Comparison of ENCODE assay signal across 9 cellular contexts in the genomic region with DNA sequence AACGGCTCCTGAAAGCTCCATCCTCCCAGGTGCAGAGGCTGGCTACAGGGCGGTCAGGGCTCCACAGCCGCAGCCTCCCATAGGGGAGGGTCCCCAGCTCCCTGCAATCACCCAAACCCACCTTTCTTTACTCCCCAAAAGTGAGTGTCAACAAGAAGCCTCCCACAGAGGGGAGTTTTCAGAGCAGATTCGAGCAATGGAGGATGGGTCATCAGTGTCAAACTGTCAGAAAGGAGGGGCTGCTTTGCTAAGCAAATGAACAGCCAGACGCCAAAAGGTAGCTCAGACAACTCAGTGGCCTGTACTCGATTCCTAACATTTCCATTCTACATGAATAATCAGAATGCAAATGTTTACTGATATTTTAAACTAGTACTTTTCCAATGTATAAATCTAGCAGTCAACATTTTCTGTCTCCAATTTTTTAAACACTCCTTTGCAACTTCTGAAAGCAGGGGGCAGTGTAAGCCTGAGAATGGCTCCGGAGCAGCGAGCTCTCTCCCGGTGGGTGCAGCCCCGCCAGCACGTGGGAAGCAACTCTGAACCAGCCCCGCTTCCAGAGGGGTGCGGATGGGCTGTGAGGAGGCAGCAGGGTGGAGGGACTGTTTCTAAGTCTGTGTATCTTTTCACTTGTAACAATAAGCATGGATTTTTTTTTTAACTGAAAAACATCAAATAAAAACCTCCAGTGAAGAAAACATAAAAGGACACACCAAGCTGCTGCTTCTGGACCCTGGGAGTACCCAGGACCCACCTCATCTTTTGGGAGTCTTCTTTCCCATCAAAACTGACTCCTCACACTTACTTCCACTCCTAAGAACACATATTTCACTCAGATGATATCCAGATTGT. TPM values are rescaled to one million over a fixed set of nuclear protein-coding genes. Genes with fewer than 3 reads are reported as not detected.
DNase-seq lines count a peak whose midpoint lies in the region; ATAC-seq and TF ChIP-seq lines count a peak whose summit lies in the region.
"Had no signal": no experiment of that assay in that cellular context is flagged by ENCODE, and none has a peak within 500 bp of the region (broad histone marks: within the 10 kb centered on the region; RNA-seq: fewer than 3 reads in every experiment).

No MANE protein-coding gene starts in this region.

- BruUV-seq in PC-3 (replicated peaks; lab: Mats Ljungman, UMichigan): no TSS peak

- TF ChIP-seq CTCF in AG10803 (conservative IDR thresholded peaks at IDR 0.05; ENCODE audit: low read length) (peak; percentile 71), GM23338 (conservative IDR thresholded peaks at IDR 0.05; ENCODE audit: low read depth in 2 of 2) (peak; percentile 74 to 83), PC-3 (conservative IDR thresholded peaks at IDR 0.05; ENCODE audit: low read depth, low read length) (peak; percentile 91), fibroblast of mammary gland (conservative IDR thresholded peaks at IDR 0.05; ENCODE audit: control insufficient read depth, insufficient read depth, low read depth, low read length) (peak; percentile 60), neural cell (IDR thresholded peaks at IDR 0.05; ENCODE audit: poor library complexity, severe bottlenecking) (peak; percentile 86), thyroid gland (IDR thresholded peaks at IDR 0.05) (peak in 4 of 6 experiments; percentile 49 to 67 (median 62))

- TF ChIP-seq EP300 in neural cell (conservative IDR thresholded peaks at IDR 0.05; ENCODE audit: poor library complexity, severe bottlenecking): no peak

- no peaks in the 10 kb centered on the region for H3K9me3 Mint-ChIP-seq in GM23338
- H3K9me3 Mint-ChIP-seq in activated T-cell treated with anti-CD3 and anti-CD28 coated beads, Interleukin-2, amount 50 U/mL, for 72 hours: no peaks in the 10 kb centered on the region
- H3K9me3 Mint-ChIP-seq: stimulated activated naive CD8-positive, alpha-beta T cell treated with anti-CD3 and anti-CD28 coated beads, Interleukin-15, Interleukin-2, amounts not matched to agents 100 ng/mL and 50 ng/mL, for 24 hours had no signal

- peak; percentile 93 for TF ChIP-seq RAD21 in neural cell (conservative IDR thresholded peaks at IDR 0.05)

- H3K4me1 ChIP-seq in GM23338 (ENCODE audit: insufficient read depth): no peaks in the 10 kb centered on the region
- no peaks in the 10 kb centered on the region for H3K4me1 ChIP-seq in PC-3 (ENCODE audit: insufficient read depth, low read length)
- H3K4me1 ChIP-seq in thyroid gland: no peaks in the 10 kb centered on the region

- no peaks in the 10 kb centered on the region for H3K27me3 ChIP-seq in GM23338 (ENCODE audit: insufficient read depth)
- no peaks in the 10 kb centered on the region for H3K27me3 ChIP-seq in PC-3 (ENCODE audit: low read length)
- no peaks in the 10 kb centered on the region for H3K27me3 ChIP-seq in neural cell (ENCODE audit: insufficient read depth, low read depth, low read length)
- H3K27me3 ChIP-seq in thyroid gland: no peaks in the 10 kb centered on the region

- CTCF ChIA-PET in PC-3 (lab: Charles Lee): interaction anchor here (0.8 to 1.4 kb wide), 4 partner anchors 113 to 132 kb away, joined by 3 to 7 read pairs (median 4); a partner anchor contains a TSS

- peak; percentile 90 for ATAC-seq in GM23338
- ATAC-seq in PC-3: peak; percentile 82
- peak; percentile 77 to 79 for ATAC-seq in activated T-cell treated with anti-CD3 and anti-CD28 coated beads, Interleukin-2, amount 50 U/mL, for 72 hours (replicated peaks in 1 of 2)
- ATAC-seq in HG03565 (IDR thresholded peaks at IDR 0.05; ENCODE audit: unreplicated experiment): no peak

- H3K9me3 ChIP-seq in PC-3 (ENCODE audit: low read length) (no peaks in the 10 kb centered on the region), neural cell (ENCODE audit: low read length) (no peaks in the 10 kb centered on the region), thyroid gland (no peaks in the 10 kb centered on the region)

- H3K4me1 Mint-ChIP-seq in GM23338: peaks cover 3% of the 10 kb centered on the region
- peaks cover 8% of the 10 kb centered on the region for H3K4me1 Mint-ChIP-seq in activated T-cell treated with anti-CD3 and anti-CD28 coated beads, Interleukin-2, amount 50 U/mL, for 72 hours (ENCODE audit: low read depth)

- POLR2A ChIA-PET in PC-3 (lab: Charles Lee; ENCODE audit: unreplicated experiment): interaction anchor here (0.5 kb wide), 1 partner anchor 25 kb away, joined by 12 read pairs; no protein-coding TSS in a partner anchor

- TF ChIP-seq POLR2A in thyroid gland (IDR thresholded peaks at IDR 0.05): no peak

- H3K4me3 ChIP-seq in AG10803 (ENCODE audit: low read length) (no peak overlapping the region), GM23338 (no peak overlapping the region), PC-3 (ENCODE audit: low read length) (no peak overlapping the region), fibroblast of mammary gland (ENCODE audit: control insufficient read depth, low read depth, low read length) (no peak overlapping the region), neural cell (ENCODE audit: low read length) (no peak overlapping the region), thyroid gland (replicated peaks in 1 of 3) (no peak overlapping the region)

- peaks cover 13% of the 10 kb centered on the region for H3K27me3 Mint-ChIP-seq in GM23338 (ENCODE audit: insufficient read depth, low read depth, poor library complexity)
- no peaks in the 10 kb centered on the region for H3K27me3 Mint-ChIP-seq in activated T-cell treated with anti-CD3 and anti-CD28 coated beads, Interleukin-2, amount 50 U/mL, for 72 hours (ENCODE audit: low read depth)
- H3K27me3 Mint-ChIP-seq: stimulated activated naive CD8-positive, alpha-beta T cell treated with anti-CD3 and anti-CD28 coated beads, Interleukin-15, Interleukin-2, amounts not matched to agents 100 ng/mL and 50 ng/mL, for 24 hours had no signal

- no peak overlapping the region for H3K27ac ChIP-seq in GM23338 (ENCODE audit: low read depth)
- no peak overlapping the region for H3K27ac ChIP-seq in PC-3 (ENCODE audit: low read length)
- no peak overlapping the region for H3K27ac ChIP-seq in neural cell (ENCODE audit: low read length)
- no peak overlapping the region for H3K27ac ChIP-seq in thyroid gland

- no peak overlapping the region for H3K4me2 ChIP-seq in GM23338
- H3K4me2 ChIP-seq in PC-3 (ENCODE audit: low read length): no peak overlapping the region
- no peak overlapping the region for H3K4me2 ChIP-seq in neural cell (ENCODE audit: low read length)

- H4K20me1 ChIP-seq in GM23338 (replicated peaks; ENCODE audit: insufficient read depth): peaks cover 7% of the 10 kb centered on the region
- no peaks in the 10 kb centered on the region for H4K20me1 ChIP-seq in PC-3 (ENCODE audit: low read length)
- H4K20me1 ChIP-seq in neural cell (ENCODE audit: insufficient read depth): no peaks in the 10 kb centered on the region

- intact Hi-C loops in PC-3 (cut with micrococcal nuclease): loop anchor here (1.0 to 10.0 kb wide), 3 partner anchors 54 to 127 kb away; a partner anchor contains a TSS
- intact Hi-C loops in thyroid gland (cut with DNase I): loop anchor here (5.0 kb wide), 1 partner anchor 127 kb away; no protein-coding TSS in a partner anchor

- 41 to 52% methylated on average over 13 of the region's 13 CpGs for WGBS in thyroid gland, 2 donors

- DNase-seq in AG10803 (ENCODE audit: low read depth) (peak; percentile 42), GM23338 (ENCODE audit: low spot score) (peak; percentile 83), PC-3 (peak; percentile 60), fibroblast of mammary gland (ENCODE audit: low read depth) (peak; percentile 55), thyroid gland (peak; percentile 39 to 45)
- peak; percentile 66 for DNase-seq in activated T-cell treated with anti-CD3 and anti-CD28 coated beads, Interleukin-2, amount 50 U/mL, for 72 hours

- no peak overlapping the region for H3K4me3 Mint-ChIP-seq in GM23338
- no peak overlapping the region for H3K4me3 Mint-ChIP-seq in activated T-cell treated with anti-CD3 and anti-CD28 coated beads, Interleukin-2, amount 50 U/mL, for 72 hours
- H3K4me3 Mint-ChIP-seq: stimulated activated naive CD8-positive, alpha-beta T cell treated with anti-CD3 and anti-CD28 coated beads, Interleukin-15, Interleukin-2, amounts not matched to agents 100 ng/mL and 50 ng/mL, for 24 hours had no signal

- no peak overlapping the region for H2AFZ ChIP-seq in GM23338
- H2AFZ ChIP-seq in PC-3 (ENCODE audit: low read length): no peak overlapping the region
- H2AFZ ChIP-seq in neural cell (ENCODE audit: low read depth, low read length): no peak overlapping the region

- H3K36me3 Mint-ChIP-seq in GM23338 (ENCODE audit: low read depth): peaks cover 44% of the 10 kb centered on the region
- H3K36me3 Mint-ChIP-seq in activated T-cell treated with anti-CD3 and anti-CD28 coated beads, Interleukin-2, amount 50 U/mL, for 72 hours (ENCODE audit: insufficient read depth in 2 of 2): peaks cover 0 to 9% of the 10 kb centered on the region in 2 donors

- no peaks in the 10 kb centered on the region for H3K9me2 ChIP-seq in GM23338 (ENCODE audit: insufficient read depth)
- no peaks in the 10 kb centered on the region for H3K9me2 ChIP-seq in PC-3 (replicated peaks; ENCODE audit: low read length)
- H3K9me2 ChIP-seq in neural cell (ENCODE audit: insufficient read depth, low read length): no peaks in the 10 kb centered on the region

- no peak overlapping the region; the same call in 1 of the 2 replicates for H3K27ac Mint-ChIP-seq in GM23338
- no peak overlapping the region for H3K27ac Mint-ChIP-seq in activated T-cell treated with anti-CD3 and anti-CD28 coated beads, Interleukin-2, amount 50 U/mL, for 72 hours
- H3K27ac Mint-ChIP-seq: stimulated activated naive CD8-positive, alpha-beta T cell treated with anti-CD3 and anti-CD28 coated beads, Interleukin-15, Interleukin-2, amounts not matched to agents 100 ng/mL and 50 ng/mL, for 24 hours had no signal

- H3K36me3 ChIP-seq in GM23338 (ENCODE audit: insufficient read depth): peaks cover 17% of the 10 kb centered on the region; the same call in 1 of the 2 replicates
- H3K36me3 ChIP-seq in PC-3 (ENCODE audit: low read depth, low read length): peaks cover 15% of the 10 kb centered on the region; the same call in 1 of the 2 replicates
- no peaks in the 10 kb centered on the region for H3K36me3 ChIP-seq in neural cell (ENCODE audit: insufficient read depth, low read length)
- H3K36me3 ChIP-seq in thyroid gland: peaks cover 34 to 51% of the 10 kb centered on the region in 2 donors

- H3K79me2 ChIP-seq in GM23338 (replicated peaks; ENCODE audit: insufficient read depth): peaks cover 28% of the 10 kb centered on the region
- H3K79me2 ChIP-seq in PC-3 (ENCODE audit: low read length): peaks cover 20% of the 10 kb centered on the region
- H3K79me2 ChIP-seq in neural cell (replicated peaks; ENCODE audit: insufficient read depth, low read length): peaks cover 6% of the 10 kb centered on the region

- H3K9ac ChIP-seq in PC-3 (ENCODE audit: low read length) (no peak overlapping the region), neural cell (ENCODE audit: low read length) (no peak overlapping the region)

- H3F3A ChIP-seq in GM23338 (replicated peaks; ENCODE audit: low read depth): 0 out of 2 replicates have a peak, but pooled peaks cover 3% of the 10 kb centered on the region
- no peaks in the 10 kb centered on the region for H3F3A ChIP-seq in PC-3 (ENCODE audit: low read length, unreplicated experiment)
- H3F3A ChIP-seq in neural cell (ENCODE audit: insufficient read depth, low read length, poor library complexity, severe bottlenecking): no peaks in the 10 kb centered on the region

RNA-seq across cellular contexts. Expression of a gene that starts 54.9 kb away (rescaled TPM):
- 33.9 and 60.0 TPM in 2 replicates for total RNA-seq in GM23338 (2014; rRNA removed; shearing (Covaris generic))
- polyA plus RNA-seq in GM23338 (2016; fragmentation: Nextera tagmentation; extraction: Ambion mirVana) (7.2 and 7.8 TPM in 2 replicates), neural cell (10.2 and 26.4 TPM in 2 replicates)
- total RNA-seq in PC-3 (2014; rRNA removed) (9.6 and 15.1 TPM in 2 replicates), thyroid gland (10 to 100 TPM; 13.9 to 22.0 (median 18.6) TPM)
- total RNA-seq in activated T-cell treated with anti-CD3 and anti-CD28 coated beads, Interleukin-2, amount 50 U/mL, for 72 hours: 10 to 100 TPM; 15.7 to 21.5 TPM
- polyA minus RNA-seq in neural cell: 16.6 and 17.3 TPM in 2 replicates
